10 cellular contexts compared by ENCODE assay signal in the genomic region with DNA sequence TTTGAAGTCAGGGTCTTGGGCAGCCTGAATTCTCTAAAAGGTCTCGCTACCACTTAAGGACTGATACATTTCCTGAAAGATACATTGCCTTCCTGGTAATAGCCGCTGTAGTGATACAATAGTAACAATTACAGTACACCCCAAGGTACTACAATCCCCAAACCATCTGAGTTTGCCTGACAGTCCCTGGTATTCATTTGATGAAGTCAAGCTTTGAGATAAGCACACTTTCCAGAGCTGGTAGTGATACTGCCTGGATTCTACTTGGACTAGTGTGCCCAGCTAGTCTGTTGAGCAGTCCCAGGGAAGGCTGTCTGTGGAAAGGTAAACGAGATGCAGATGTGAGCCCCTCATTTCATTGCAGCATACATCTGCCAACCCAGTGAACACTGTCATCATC. TPM values are rescaled to one million over a fixed set of nuclear protein-coding genes. Genes with fewer than 3 reads are reported as not detected.
DNase-seq lines count a peak whose midpoint lies in the region; ATAC-seq and TF ChIP-seq lines count a peak whose summit lies in the region.
"Had no signal": no experiment of that assay in that cellular context is flagged by ENCODE, and none has a peak within 500 bp of the region (broad histone marks: within the 10 kb centered on the region; RNA-seq: fewer than 3 reads in every experiment).

No MANE protein-coding gene starts in this region.

- H3K9me3 ChIP-seq in fibroblast of lung (ENCODE audit: control insufficient read depth, insufficient read depth, low read depth, low read length): no peaks in the 10 kb centered on the region
- no peaks in the 10 kb centered on the region for H3K9me3 ChIP-seq in esophagus muscularis mucosa

- H3K27ac ChIP-seq in fibroblast of lung (ENCODE audit: insufficient read depth, low read length) (peak overlapping the region; percentile 8), esophagus muscularis mucosa (replicated peaks in 1 of 4) (no peak overlapping the region)

- TF ChIP-seq EP300 in esophagus muscularis mucosa (IDR thresholded peaks at IDR 0.05): no peak

- intact Hi-C loops in esophagus muscularis mucosa (cut with DNase I): no loop called here
- intact Hi-C loops in activated naive CD4-positive, alpha-beta T cell treated with anti-CD3 and anti-CD28 coated beads for 36 hours (cut with micrococcal nuclease): loop anchor here (1.0 to 10.0 kb wide), 16 partner anchors 15 to 942 kb away; a partner anchor contains a TSS

- peaks cover 52% of the 10 kb centered on the region for H3K4me1 Mint-ChIP-seq in activated naive CD4-positive, alpha-beta T cell treated with anti-CD3 and anti-CD28 coated beads for 36 hours (ENCODE audit: low read depth)

- no peak overlapping the region for H3K4me3 Mint-ChIP-seq in activated naive CD4-positive, alpha-beta T cell treated with anti-CD3 and anti-CD28 coated beads for 36 hours
- H3K4me3 Mint-ChIP-seq: dendritic cell treated with granulocyte-macrophage colony-stimulating factor and Interleukin-4, amounts not matched to agents 40 ng/mL and 50 ng/mL, for 4 days had no signal

- H3K9me3 Mint-ChIP-seq in activated naive CD4-positive, alpha-beta T cell treated with anti-CD3 and anti-CD28 coated beads for 36 hours: no peaks in the 10 kb centered on the region
- H3K9me3 Mint-ChIP-seq: dendritic cell treated with granulocyte-macrophage colony-stimulating factor and Interleukin-4, amounts not matched to agents 40 ng/mL and 50 ng/mL, for 4 days had no signal

- no peaks in the 10 kb centered on the region for H4K20me1 ChIP-seq in fibroblast of lung (ENCODE audit: control insufficient read depth, extremely low read depth, insufficient read depth, low read length)

- H2AFZ ChIP-seq in fibroblast of lung (ENCODE audit: low read length): no peak overlapping the region

- no peaks in the 10 kb centered on the region for H3K79me2 ChIP-seq in fibroblast of lung (ENCODE audit: control insufficient read depth, insufficient read depth, low read length)

- H3K4me3 ChIP-seq in fibroblast of lung (replicated peaks in 1 of 4; ENCODE audit: control extremely low read depth in 1 of 4, insufficient read depth in 1 of 4, low read depth in 3 of 4, low read length in 4 of 4) (no peak overlapping the region), esophagus muscularis mucosa (no peak overlapping the region)

- peak overlapping the region; percentile 41 for H3K4me2 ChIP-seq in fibroblast of lung (ENCODE audit: extremely low read depth, insufficient read depth, low read length)

- TF ChIP-seq CTCF in fibroblast of lung (conservative IDR thresholded peaks at IDR 0.05 in 1 of 2, IDR thresholded peaks at IDR 0.05 in 1 of 2; ENCODE audit: low read depth in 1 of 2, low read length in 2 of 2) (no peak), esophagus muscularis mucosa (IDR thresholded peaks at IDR 0.05) (no peak)

- peaks cover 17% of the 10 kb centered on the region for H3K27me3 Mint-ChIP-seq in activated naive CD4-positive, alpha-beta T cell treated with anti-CD3 and anti-CD28 coated beads for 36 hours (ENCODE audit: low read depth)

- H3K27me3 ChIP-seq in fibroblast of lung (ENCODE audit: control insufficient read depth, insufficient read depth, low read length) (no peaks in the 10 kb centered on the region), esophagus muscularis mucosa (no peaks in the 10 kb centered on the region)

- ATAC-seq in GM18505 (IDR thresholded peaks at IDR 0.05; ENCODE audit: unreplicated experiment) (peak; percentile 9), GM21619 (IDR thresholded peaks at IDR 0.05; ENCODE audit: unreplicated experiment) (peak; percentile 12), HG03439 (IDR thresholded peaks at IDR 0.05; ENCODE audit: unreplicated experiment) (peak; percentile 23)

- TF ChIP-seq POLR2A in GM18505 (IDR thresholded peaks at IDR 0.05; ENCODE audit: borderline replicate concordance, extremely low read depth, insufficient read depth, insufficient read length): no peak
- no peak for TF ChIP-seq POLR2A in esophagus muscularis mucosa (IDR thresholded peaks at IDR 0.05; ENCODE audit: low read depth)

- H3K9ac ChIP-seq in fibroblast of lung (ENCODE audit: insufficient read depth, low read length): no peak overlapping the region

- no peak for DNase-seq in fibroblast of lung (ENCODE audit: low read depth in 2 of 2)
- DNase-seq in AG08396 (ENCODE audit: low spot score): no peak
- no peak for DNase-seq in NCI-H82 (lab: John Stamatoyannopoulos, UW)
- DNase-seq in esophagus muscularis mucosa (ENCODE audit: extremely low spot score): no peak
- DNase-seq in activated naive CD4-positive, alpha-beta T cell treated with anti-CD3 and anti-CD28 coated beads for 36 hours: no peak
- DNase-seq: occipital lobe had no signal

- WGBS in esophagus muscularis mucosa: 100% methylated on average over 3 of the region's 3 CpGs

- H3K4me1 ChIP-seq in fibroblast of lung (ENCODE audit: control insufficient read depth, extremely low read depth, insufficient read depth, low read length) (peaks cover 29% of the 10 kb centered on the region), esophagus muscularis mucosa (peaks cover 9 to 25% (median 18%) of the 10 kb centered on the region in 4 donors)

- CTCF ChIA-PET in activated naive CD4-positive, alpha-beta T cell treated with anti-CD3 and anti-CD28 coated beads for 36 hours (lab: Charles Lee): interaction anchor here (0.7 to 1.2 kb wide), 3 partner anchors 36 to 100 kb away, joined by 3 to 4 read pairs (median 3); no protein-coding TSS in a partner anchor

- H3K27ac Mint-ChIP-seq in activated naive CD4-positive, alpha-beta T cell treated with anti-CD3 and anti-CD28 coated beads for 36 hours: no peak overlapping the region
- H3K27ac Mint-ChIP-seq: dendritic cell treated with granulocyte-macrophage colony-stimulating factor and Interleukin-4, amounts not matched to agents 40 ng/mL and 50 ng/mL, for 4 days had no signal

- no peaks in the 10 kb centered on the region for H3K36me3 ChIP-seq in fibroblast of lung (ENCODE audit: control insufficient read depth, insufficient read depth, low read length)
- H3K36me3 ChIP-seq in esophagus muscularis mucosa: no peaks in the 10 kb centered on the region

- H3K36me3 Mint-ChIP-seq in activated naive CD4-positive, alpha-beta T cell treated with anti-CD3 and anti-CD28 coated beads for 36 hours (ENCODE audit: low read depth): no peaks in the 10 kb centered on the region

RNA-seq across cellular contexts. Expression of a gene that starts 24.4 kb away (rescaled TPM):
- total RNA-seq in fibroblast of lung (not detected in 2 replicates), esophagus muscularis mucosa (1 to 10 TPM in 1 of 4 donors, under 1 TPM in 1, not detected in 2; 0.17 to 3.4 TPM)
- 0.01 TPM in 2 replicates for polyA plus RNA-seq in fibroblast of lung
- polyA plus RNA-seq in fibroblast of lung (2012): not detected in 2 replicates
- polyA minus RNA-seq in fibroblast of lung (ENCODE audit: low replicate concordance): not detected in 2 replicates
- not detected for total RNA-seq in activated naive CD4-positive, alpha-beta T cell treated with anti-CD3 and anti-CD28 coated beads for 36 hours
